Comparison of ENCODE assay signal across 8 cellular contexts in genomic region chr11:57568330-57568766, GRCh38. TPM values are rescaled to one million over a fixed set of nuclear protein-coding genes. Genes with fewer than 3 reads are reported as not detected.
DNase-seq lines count a peak whose midpoint lies in the region; ATAC-seq lines count a peak whose summit lies in the region.

No MANE protein-coding gene starts in this region.

- H3K27me3 ChIP-seq in subcutaneous abdominal adipose tissue (ENCODE audit: control insufficient read depth in 5 of 5, insufficient read depth in 4 of 5, low read length in 5 of 5) = no peaks in the 10 kb centered on the region

- DNase-seq in DMS79 (lab: John Stamatoyannopoulos, UW) = peak; percentile 67
- DNase-seq in Jurkat, Clone E6-1 (ENCODE audit: low read depth, low spot score) = peak; percentile 74
- DNase-seq in activated CD4-positive, CD25-positive, alpha-beta regulatory T cell treated with anti-CD3 and anti-CD28 coated beads, Interleukin-2, amount 50 U/mL, for 16 hours (ENCODE audit: low read depth, low spot score) = peak; percentile 76
- DNase-seq in effector CD4-positive, alpha-beta T cell = peak; percentile 84
- DNase-seq in myocyte (ENCODE audit: low read depth) = peak; percentile 86
- DNase-seq in NK-92 (lab: John Stamatoyannopoulos, UW; ENCODE audit: unreplicated experiment) = no peak

- H3K4me1 ChIP-seq in subcutaneous abdominal adipose tissue (ENCODE audit: control insufficient read depth in 5 of 5, insufficient read depth in 5 of 5, low read length in 5 of 5) = peaks cover 0 to 40% (median 25%) of the 10 kb centered on the region in 5 donors

- H3K27ac ChIP-seq in subcutaneous abdominal adipose tissue (ENCODE audit: low read depth, low read length) = peak overlapping the region; percentile 72

- H3K9me3 ChIP-seq in subcutaneous abdominal adipose tissue (ENCODE audit: control insufficient read depth in 5 of 5, low read length in 5 of 5) = no peaks in the 10 kb centered on the region

- no peaks in the 10 kb centered on the region for H3K36me3 ChIP-seq in subcutaneous abdominal adipose tissue (ENCODE audit: control insufficient read depth in 5 of 5, insufficient read depth in 5 of 5, low read length in 5 of 5)

- peak overlapping the region; percentile 89 for H3K4me3 ChIP-seq in Jurkat, Clone E6-1 (ENCODE audit: low read length)
- H3K4me3 ChIP-seq in subcutaneous abdominal adipose tissue (ENCODE audit: low read depth in 1 of 5, low read length in 5 of 5) = peak overlapping the region; percentile 45 to 96 (median 89)

- H3K9ac ChIP-seq in subcutaneous abdominal adipose tissue (ENCODE audit: low read length in 5 of 5) = peak overlapping the region in 4 of 5 donors; percentile 70 to 85 (median 77)

- ATAC-seq in GM21515 (IDR thresholded peaks at IDR 0.05; ENCODE audit: unreplicated experiment) = peak; percentile 67

RNA-seq across cellular contexts. Expression of gene UBE2L6, which starts 0.9 kb away (rescaled TPM):
- polyA plus RNA-seq in Jurkat, Clone E6-1 (2012; ENCODE audit: insufficient read depth, insufficient read length) = 87.5 TPM
- 31.1 and 36.8 TPM in 2 replicates for total RNA-seq in myocyte
- 95.8 TPM for polyA plus RNA-seq in myocyte (2012)

RNA-seq across cellular contexts. Expression of gene SERPING1, which starts 29.1 kb away (rescaled TPM):
- not detected for polyA plus RNA-seq in Jurkat, Clone E6-1 (2012; ENCODE audit: insufficient read depth, insufficient read length)
- 4.1 TPM in 2 replicates for total RNA-seq in myocyte
- 12.6 TPM for polyA plus RNA-seq in myocyte (2012)

RNA-seq across cellular contexts. Expression of gene SMTNL1, which starts 31.0 kb away (rescaled TPM):
- polyA plus RNA-seq in Jurkat, Clone E6-1 (2012; ENCODE audit: insufficient read depth, insufficient read length) = not detected
- 0.16 and 0.21 TPM in 2 replicates for total RNA-seq in myocyte
- 0.10 TPM for polyA plus RNA-seq in myocyte (2012)

RNA-seq across cellular contexts. Expression of gene TIMM10, which starts 37.8 kb away (rescaled TPM):
- polyA plus RNA-seq in Jurkat, Clone E6-1 (2012; ENCODE audit: insufficient read depth, insufficient read length) = 229 TPM
- total RNA-seq in myocyte = 24.0 and 31.2 TPM in 2 replicates
- 68.2 TPM for polyA plus RNA-seq in myocyte (2012)

RNA-seq across cellular contexts. Expression of gene SLC43A1, which starts 52.8 kb away (rescaled TPM):
- 23.7 TPM for polyA plus RNA-seq in Jurkat, Clone E6-1 (2012; ENCODE audit: insufficient read depth, insufficient read length)
- 9.1 and 11.0 TPM in 2 replicates for total RNA-seq in myocyte
- 5.3 TPM for polyA plus RNA-seq in myocyte (2012)
